17 cellular contexts compared by ENCODE assay signal in genomic region chr1:227779651-227780050, GRCh38. TPM values are rescaled to one million over a fixed set of nuclear protein-coding genes. Genes with fewer than 3 reads are reported as not detected.
DNase-seq lines count a peak whose midpoint lies in the region; ATAC-seq and TF ChIP-seq lines count a peak whose summit lies in the region.
"Had no signal": no experiment of that assay in that cellular context is flagged by ENCODE, and none has a peak within 500 bp of the region (broad histone marks: within the 10 kb centered on the region; RNA-seq: fewer than 3 reads in every experiment).

No MANE protein-coding gene starts in this region.

- no peak overlapping the region for H3K23ac ChIP-seq in neuronal stem cell (ENCODE audit: low read depth, low read length, poor library complexity)

- H2BK5ac ChIP-seq in neuronal stem cell (ENCODE audit: low read length) = no peak overlapping the region

- no peak overlapping the region for H4K91ac ChIP-seq in neuronal stem cell (ENCODE audit: low read depth, low read length, poor library complexity)

- no peak overlapping the region for H2AFZ ChIP-seq in neuronal stem cell (ENCODE audit: low read length)

- no peak overlapping the region for H3K14ac ChIP-seq in neuronal stem cell (ENCODE audit: low read length)

- no CpG with 5 or more reads among the region's 7 CpGs for WGBS in neuronal stem cell (ENCODE audit: extremely low coverage in 2 of 2, insufficient read length in 2 of 2, insufficient replicate concordance in 1 of 2), 2 donors

- H3K9me3 ChIP-seq in neuronal stem cell (replicated peaks in 1 of 2; ENCODE audit: control insufficient read depth in 2 of 2, insufficient read depth in 1 of 2, low read depth in 1 of 2, low read length in 2 of 2) = peaks cover 0 to 2% of the 10 kb centered on the region in 2 donors
- H3K9me3 ChIP-seq in upper lobe of right lung = no peaks in the 10 kb centered on the region
- H3K9me3 ChIP-seq: A549 had no signal

- H4K8ac ChIP-seq in neuronal stem cell (ENCODE audit: low read depth, low read length) = no peak overlapping the region

- POLR2A ChIA-PET in WTC11 (lab: Charles Lee) = no interaction called here

- no peak overlapping the region for H3K9ac ChIP-seq in neuronal stem cell (ENCODE audit: low read depth, low read length, poor library complexity)

- no peak overlapping the region for H3K27ac ChIP-seq in neuronal stem cell (replicated peaks; ENCODE audit: low read length)
- H3K27ac ChIP-seq in upper lobe of right lung = no peak overlapping the region
- H3K27ac ChIP-seq: A549, HL-60 had no signal

- H2BK120ac ChIP-seq in neuronal stem cell (ENCODE audit: low read depth, low read length) = no peak overlapping the region

- H3K4ac ChIP-seq in neuronal stem cell (ENCODE audit: low read length) = no peak overlapping the region

- H3K4me1 Mint-ChIP-seq in WTC11 = no peaks in the 10 kb centered on the region
- H3K4me1 Mint-ChIP-seq: CD14-positive monocyte had no signal

- H3K18ac ChIP-seq in neuronal stem cell (ENCODE audit: low read length) = peak overlapping the region; percentile 57

- intact Hi-C loops in Right ventricle myocardium superior (cut with DNase I) = no loop called here
- intact Hi-C loops in Right ventricle myocardium inferior (cut with DNase I) = loop anchor here (10.0 kb wide), 1 partner anchor 105 kb away; no protein-coding TSS in a partner anchor
- intact Hi-C loops in upper lobe of right lung (cut with DNase I) = no loop called here

- no peak overlapping the region for H2BK15ac ChIP-seq in neuronal stem cell (ENCODE audit: low read length)

- CTCF ChIA-PET in WTC11 (lab: Charles Lee) = no interaction called here

- no peak overlapping the region for H3K4me3 Mint-ChIP-seq in WTC11
- H3K4me3 Mint-ChIP-seq: CD14-positive monocyte had no signal

- no peak overlapping the region for H3K4me3 ChIP-seq in neuronal stem cell (ENCODE audit: low read length in 2 of 2)
- no peak overlapping the region for H3K4me3 ChIP-seq in upper lobe of right lung
- H3K4me3 ChIP-seq: A549, GM12878, K562 had no signal

- no peak overlapping the region for H3K4me2 ChIP-seq in neuronal stem cell (ENCODE audit: insufficient read depth, low read length, poor library complexity, severe bottlenecking)
- H3K4me2 ChIP-seq: A549 had no signal

- H2AK5ac ChIP-seq in neuronal stem cell (ENCODE audit: low read depth, low read length) = no peak overlapping the region

- no peak overlapping the region for H2BK12ac ChIP-seq in neuronal stem cell (ENCODE audit: low read length)

- H3K79me1 ChIP-seq in neuronal stem cell (ENCODE audit: low read depth, low read length) = peaks cover 3% of the 10 kb centered on the region

- H3K9me3 Mint-ChIP-seq in WTC11 = no peaks in the 10 kb centered on the region
- H3K9me3 Mint-ChIP-seq: CD14-positive monocyte had no signal

- peaks cover 6 to 10% of the 10 kb centered on the region in 2 donors for H3K4me1 ChIP-seq in neuronal stem cell (ENCODE audit: control insufficient read depth in 2 of 2, insufficient read depth in 1 of 2, low read depth in 1 of 2, low read length in 2 of 2)
- no peaks in the 10 kb centered on the region for H3K4me1 ChIP-seq in upper lobe of right lung
- H3K4me1 ChIP-seq: A549 had no signal

- TF ChIP-seq CTCF in WTC11 (IDR thresholded peaks at IDR 0.05) (no peak), upper lobe of right lung (IDR thresholded peaks at IDR 0.05) (no peak)

- ATAC-seq in Right ventricle myocardium superior (ENCODE audit: poor library complexity) (no peak), Right ventricle myocardium inferior (no peak), WTC11 (no peak), upper lobe of right lung (no peak), HG03108 (IDR thresholded peaks at IDR 0.05; ENCODE audit: unreplicated experiment) (no peak)
- ATAC-seq: A549, GM12878, K562 had no signal

- peak; percentile 24 for DNase-seq in Right ventricle myocardium superior
- no peak for DNase-seq in Right ventricle myocardium inferior (ENCODE audit: missing footprints)
- DNase-seq in WTC11 (ENCODE audit: low spot score) = peak; percentile 2
- no peak for DNase-seq in neuronal stem cell (ENCODE audit: low spot score)
- peak; percentile 25 for DNase-seq in upper lobe of right lung
- no peak for DNase-seq in NCI-H2196 treated with DMSO at 0.1 percent for 48 hours (lab: John Stamatoyannopoulos, UW; ENCODE audit: unreplicated experiment)
- DNase-seq in activated naive CD4-positive, alpha-beta T cell (lab: John Stamatoyannopoulos, UW) = no peak
- DNase-seq: DMS53, HCEC 1CT, NCI-H1048, SHP77 treated with DMSO at 0.1 percent for 48 hours had no signal

- H3K27me3 ChIP-seq in neuronal stem cell (ENCODE audit: control insufficient read depth in 3 of 3, insufficient read depth in 3 of 3, low read depth in 1 of 3, low read length in 3 of 3) = no peaks in the 10 kb centered on the region
- H3K27me3 ChIP-seq in upper lobe of right lung = no peaks in the 10 kb centered on the region

- peaks cover 15 to 28% of the 10 kb centered on the region in 2 donors for H3K36me3 ChIP-seq in neuronal stem cell (replicated peaks in 1 of 2; ENCODE audit: control insufficient read depth in 2 of 2, insufficient read depth in 2 of 2, low read length in 2 of 2)
- peaks cover 14% of the 10 kb centered on the region for H3K36me3 ChIP-seq in upper lobe of right lung

- peaks cover 4% of the 10 kb centered on the region; the same call in 1 of the 2 replicates for H3K36me3 Mint-ChIP-seq in WTC11

- H3K27ac Mint-ChIP-seq in WTC11 = no peak overlapping the region
- H3K27ac Mint-ChIP-seq: CD14-positive monocyte had no signal

- 0 out of 2 replicates have a peak, but pooled peaks cover 1% of the 10 kb centered on the region for H3K27me3 Mint-ChIP-seq in WTC11 (ENCODE audit: low read depth)

TF ChIP-seq in WTC11, 78 proteins besides CTCF, POLR2A, EP300 and RAD21 (continues in another document):
- TF ChIP-seq MXD4 (CRISPR knock-in tag; IDR thresholded peaks at IDR 0.05; ENCODE audit: borderline replicate concordance) (no peak), OVOL2 (CRISPR knock-in tag; IDR thresholded peaks at IDR 0.05; ENCODE audit: borderline replicate concordance) (no peak), NR2C2 (CRISPR knock-in tag; IDR thresholded peaks at IDR 0.05) (no peak), PRRX2 (CRISPR knock-in tag; IDR thresholded peaks at IDR 0.05) (no peak), FOXP1 (CRISPR knock-in tag; IDR thresholded peaks at IDR 0.05; ENCODE audit: borderline replicate concordance) (no peak), ZNF532 (CRISPR knock-in tag; IDR thresholded peaks at IDR 0.05; ENCODE audit: borderline replicate concordance) (no peak)

RNA-seq across cellular contexts. Expression of gene PRSS38, which starts 35.8 kb away (rescaled TPM):
- total RNA-seq in Right ventricle myocardium superior (not detected), Right ventricle myocardium inferior (not detected), WTC11 (2021) (not detected in 3 replicates), upper lobe of right lung (not detected)
- not detected for polyA plus RNA-seq in neuronal stem cell (2013, experiment 1 of 2)
- polyA plus RNA-seq in neuronal stem cell (2013, experiment 2 of 2) = not detected
- total RNA-seq: GM12878 had no signal
- polyA plus RNA-seq: A549, CD14-positive monocyte, GM12878 had no signal

RNA-seq across cellular contexts. Expression of gene SNAP47, which starts 44.4 kb away (rescaled TPM):
- total RNA-seq in Right ventricle myocardium superior (23.6 TPM), Right ventricle myocardium inferior (30.1 TPM), WTC11 (2021) (43.8 to 50.8 TPM (median 47.2 TPM) in 3 replicates), upper lobe of right lung (27.7 TPM)
- 27.1 TPM for polyA plus RNA-seq in neuronal stem cell (2013, experiment 1 of 2)
- 25.3 TPM for polyA plus RNA-seq in neuronal stem cell (2013, experiment 2 of 2)

RNA-seq across cellular contexts. Expression of gene JMJD4, which starts 44.5 kb away (rescaled TPM):
- total RNA-seq in Right ventricle myocardium superior = 6.6 TPM
- total RNA-seq in Right ventricle myocardium inferior = 7.1 TPM
- 12.8 to 13.7 TPM (median 13.6 TPM) in 3 replicates for total RNA-seq in WTC11 (2021)
- 6.4 TPM for polyA plus RNA-seq in neuronal stem cell (2013, experiment 1 of 2)
- polyA plus RNA-seq in neuronal stem cell (2013, experiment 2 of 2) = 5.6 TPM
- 15.1 TPM for total RNA-seq in upper lobe of right lung

Comparison
In these comparisons a context has a peak if more than half of its experiments do, and no peak if none do; other contexts are left out.
1. DNase-seq: peak in Right ventricle myocardium superior (single experiment), WTC11 (single experiment) and upper lobe of right lung (single experiment); none in Right ventricle myocardium inferior (single experiment), neuronal stem cell (single experiment), NCI-H2196 treated with DMSO at 0.1 percent for 48 hours (single experiment) and activated naive CD4-positive, alpha-beta T cell (0 of 4).